In the genomic region with DNA sequence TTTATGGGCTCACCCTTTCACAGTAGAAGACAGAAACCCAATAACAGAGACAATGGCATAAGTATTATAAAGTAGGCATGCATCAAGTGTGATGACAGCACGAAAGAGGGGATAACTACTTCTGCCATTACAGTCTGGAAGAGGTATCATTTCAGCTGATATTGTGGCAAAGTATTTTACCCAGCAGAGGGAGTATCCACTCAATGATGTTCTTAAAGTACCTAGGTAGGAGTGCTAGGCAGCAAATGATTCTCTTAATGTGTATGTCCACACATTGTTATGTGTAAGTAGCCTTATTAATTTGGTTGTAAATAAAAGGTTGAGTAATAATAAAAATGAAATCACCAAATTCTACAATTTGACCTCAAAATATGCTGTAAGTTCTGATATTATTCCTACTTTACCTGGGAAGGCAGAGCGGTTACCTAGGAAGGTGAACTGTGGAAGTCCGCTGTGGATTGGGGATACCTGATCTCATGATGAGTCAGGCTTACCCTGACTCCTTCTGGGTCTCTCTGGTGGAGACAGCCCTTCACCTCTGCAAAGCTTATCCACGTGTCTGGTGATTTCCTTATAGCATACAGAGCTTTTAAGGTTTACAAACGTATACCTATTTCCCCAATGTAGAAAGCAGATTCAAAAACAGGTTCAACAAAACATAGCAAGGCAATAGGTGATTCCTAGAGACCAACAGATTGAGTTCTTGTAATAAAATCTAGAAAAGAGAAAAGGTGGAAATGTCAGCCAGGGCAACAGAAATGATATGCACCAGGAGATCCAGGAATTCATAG, we compare ENCODE assay signal across 13 cellular contexts. TPM values are rescaled to one million over a fixed set of nuclear protein-coding genes. Genes with fewer than 3 reads are reported as not detected.
A peak's percentile ranks its signal among the peaks of the same experiment; 100 is the strongest.
DNase-seq lines count a peak whose midpoint lies in the region; ATAC-seq, FAIRE-seq and TF ChIP-seq lines count a peak whose summit lies in the region.
"Had no signal": no experiment of that assay in that cellular context is flagged by ENCODE, and none has a peak within 500 bp of the region (broad histone marks: within the 10 kb centered on the region; RNA-seq: fewer than 3 reads in every experiment).

No MANE protein-coding gene starts in this region.

- H3K36me3 ChIP-seq in left lung = no peaks in the 10 kb centered on the region

- no peaks in the 10 kb centered on the region for H3K9me3 ChIP-seq in left lung
- H3K9me3 ChIP-seq: HAP-1, SJSA1 had no signal

- H3K27ac ChIP-seq in C4-2B (peak overlapping the region; percentile 66), foreskin keratinocyte (no peak overlapping the region), left lung (no peak overlapping the region)
- H3K27ac ChIP-seq: SJSA1 had no signal

- H3K27me3 ChIP-seq in foreskin keratinocyte = no peaks in the 10 kb centered on the region
- H3K27me3 ChIP-seq in left lung = no peaks in the 10 kb centered on the region
- H3K27me3 ChIP-seq: SJSA1 had no signal

- in situ Hi-C loops in GM13977 (cut with MboI; ENCODE audit: low pct_unique_long_range_greater_than_20kb, low sequenced_read_pairs, unreplicated experiment) = no loop called here

- peak; percentile 38 for ATAC-seq in foreskin keratinocyte
- ATAC-seq in left lung = no peak
- ATAC-seq in GM21737 (IDR thresholded peaks at IDR 0.05; ENCODE audit: unreplicated experiment) = no peak

- 0 out of 2 replicates have a peak, but pooled peaks have one; percentile 13 for TF ChIP-seq POLR2A in Raji (IDR thresholded peaks at IDR 0.05; ENCODE audit: insufficient read depth, low read depth, low read length)

- H3K4me3 ChIP-seq in left lung = no peak overlapping the region
- H3K4me3 ChIP-seq: HAP-1, SJSA1, skin epidermis had no signal

- FAIRE-seq in urothelium cell line (lab: Jason Lieb, UNC) = no peak

- H3K4me1 ChIP-seq in foreskin keratinocyte (no peaks in the 10 kb centered on the region), left lung (peaks cover 0 to 16% of the 10 kb centered on the region in 2 donors)

- no peak for DNase-seq in GM13977 (ENCODE audit: low spot score)
- DNase-seq in foreskin keratinocyte = peak in 1 of 2 donors; percentile 37
- no peak for DNase-seq in left lung
- DNase-seq in urothelium cell line (ENCODE audit: low spot score) = no peak
- DNase-seq in NCI-H146 treated with DMSO at 0.1 percent for 48 hours (lab: John Stamatoyannopoulos, UW; ENCODE audit: unreplicated experiment) = no peak
- DNase-seq: activated T-cell treated with anti-CD3 and anti-CD28 coated beads, Interleukin-2, amount 50 U/mL, for 1 hour; GF-D8 had no signal

- intact Hi-C loops in left lung (cut with DNase I) = no loop called here

- TF ChIP-seq CTCF in C4-2B (conservative IDR thresholded peaks at IDR 0.05) (peak; percentile 9; the same call in 1 of the 2 replicates), GM13977 (IDR thresholded peaks at IDR 0.05; ENCODE audit: extremely low read depth, insufficient read depth, missing control alignments) (peak; percentile 33), foreskin keratinocyte (conservative IDR thresholded peaks at IDR 0.05) (peak; percentile 53), left lung (IDR thresholded peaks at IDR 0.05) (no peak)

RNA-seq across cellular contexts. Expression of a gene that starts 4.0 kb away (rescaled TPM):
- 55.5 and 56.3 TPM in 2 replicates for total RNA-seq in foreskin keratinocyte
- 56.1 and 62.1 TPM in 2 replicates for polyA plus RNA-seq in foreskin keratinocyte
- total RNA-seq in left lung = 10 to 100 TPM; 56.1 to 57.4 TPM

Comparison
In these comparisons a context has a peak if more than half of its experiments do, and no peak if none do; other contexts are left out.
1. CTCF ChIP-seq: peak in C4-2B (single experiment), GM13977 (single experiment) and foreskin keratinocyte (single experiment); none in left lung (0 of 2).